1 cellular context compared by ENCODE assay signal in genomic region chr11:115290479-115291390, GRCh38.
TF ChIP-seq lines count a peak whose summit lies in the region.

No MANE protein-coding gene starts in this region.

TF ChIP-seq in GM23338, 12 proteins besides CTCF, POLR2A, EP300 and RAD21 (continued from another document):
- TF ChIP-seq, protein P1, sequence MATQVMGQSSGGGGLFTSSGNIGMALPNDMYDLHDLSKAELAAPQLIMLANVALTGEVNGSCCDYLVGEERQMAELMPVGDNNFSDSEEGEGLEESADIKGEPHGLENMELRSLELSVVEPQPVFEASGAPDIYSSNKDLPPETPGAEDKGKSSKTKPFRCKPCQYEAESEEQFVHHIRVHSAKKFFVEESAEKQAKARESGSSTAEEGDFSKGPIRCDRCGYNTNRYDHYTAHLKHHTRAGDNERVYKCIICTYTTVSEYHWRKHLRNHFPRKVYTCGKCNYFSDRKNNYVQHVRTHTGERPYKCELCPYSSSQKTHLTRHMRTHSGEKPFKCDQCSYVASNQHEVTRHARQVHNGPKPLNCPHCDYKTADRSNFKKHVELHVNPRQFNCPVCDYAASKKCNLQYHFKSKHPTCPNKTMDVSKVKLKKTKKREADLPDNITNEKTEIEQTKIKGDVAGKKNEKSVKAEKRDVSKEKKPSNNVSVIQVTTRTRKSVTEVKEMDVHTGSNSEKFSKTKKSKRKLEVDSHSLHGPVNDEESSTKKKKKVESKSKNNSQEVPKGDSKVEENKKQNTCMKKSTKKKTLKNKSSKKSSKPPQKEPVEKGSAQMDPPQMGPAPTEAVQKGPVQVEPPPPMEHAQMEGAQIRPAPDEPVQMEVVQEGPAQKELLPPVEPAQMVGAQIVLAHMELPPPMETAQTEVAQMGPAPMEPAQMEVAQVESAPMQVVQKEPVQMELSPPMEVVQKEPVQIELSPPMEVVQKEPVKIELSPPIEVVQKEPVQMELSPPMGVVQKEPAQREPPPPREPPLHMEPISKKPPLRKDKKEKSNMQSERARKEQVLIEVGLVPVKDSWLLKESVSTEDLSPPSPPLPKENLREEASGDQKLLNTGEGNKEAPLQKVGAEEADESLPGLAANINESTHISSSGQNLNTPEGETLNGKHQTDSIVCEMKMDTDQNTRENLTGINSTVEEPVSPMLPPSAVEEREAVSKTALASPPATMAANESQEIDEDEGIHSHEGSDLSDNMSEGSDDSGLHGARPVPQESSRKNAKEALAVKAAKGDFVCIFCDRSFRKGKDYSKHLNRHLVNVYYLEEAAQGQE (IDR thresholded peaks at IDR 0.05; ENCODE audit: unreplicated experiment) = no peak
- TF ChIP-seq POLR2AphosphoS5 (IDR thresholded peaks at IDR 0.05; ENCODE audit: low read depth) (no peak), EZH2 (IDR thresholded peaks at IDR 0.05; ENCODE audit: low read depth, unreplicated experiment) (no peak), ETS1 (IDR thresholded peaks at IDR 0.05) (no peak), JUNB (IDR thresholded peaks at IDR 0.05; ENCODE audit: unreplicated experiment) (no peak), EZH2phosphoT487 (IDR thresholded peaks at IDR 0.05; ENCODE audit: unreplicated experiment) (no peak), ZNF462 (CRISPR knock-in tag; IDR thresholded peaks at IDR 0.05) (no peak)
